Comparison of ENCODE assay signal across 20 cellular contexts in the genomic region with DNA sequence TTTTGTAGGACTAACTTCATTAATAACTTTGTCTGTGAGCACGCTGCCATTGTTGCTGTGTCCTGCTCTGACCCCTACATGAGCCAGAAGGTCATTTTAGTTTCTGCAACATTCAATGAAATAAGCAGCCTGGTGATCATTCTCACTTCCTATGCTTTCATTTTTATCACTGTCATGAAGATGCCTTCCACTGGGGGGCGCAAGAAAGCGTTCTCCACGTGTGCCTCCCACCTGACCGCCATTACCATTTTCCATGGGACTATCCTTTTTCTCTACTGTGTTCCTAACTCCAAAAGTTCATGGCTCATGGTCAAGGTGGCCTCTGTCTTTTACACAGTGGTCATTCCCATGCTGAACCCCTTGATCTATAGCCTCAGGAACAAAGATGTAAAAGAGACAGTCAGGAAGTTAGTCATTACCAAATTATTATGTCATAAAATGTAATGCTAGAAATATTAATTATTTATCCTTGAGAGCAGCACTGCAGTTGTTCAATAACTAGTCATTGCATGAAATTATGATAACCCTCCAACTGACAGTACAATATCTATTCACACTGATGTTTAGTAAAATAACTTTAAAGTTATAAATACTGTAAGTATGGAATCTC. TPM values are rescaled to one million over a fixed set of nuclear protein-coding genes. Genes with fewer than 3 reads are reported as not detected.
A peak's percentile ranks its signal among the peaks of the same experiment; 100 is the strongest.
DNase-seq lines count a peak whose midpoint lies in the region; ATAC-seq, FAIRE-seq and TF ChIP-seq lines count a peak whose summit lies in the region.
"Had no signal": no experiment of that assay in that cellular context is flagged by ENCODE, and none has a peak within 500 bp of the region (broad histone marks: within the 10 kb centered on the region; RNA-seq: fewer than 3 reads in every experiment).

No MANE protein-coding gene starts in this region.

- H2AFZ ChIP-seq in MM.1S (ENCODE audit: low read length) (peak overlapping the region; percentile 29; the same call in 1 of the 2 replicates), GM12878 (ENCODE audit: control insufficient read depth, low read depth, low read length) (no peak overlapping the region)

- H3K4me1 ChIP-seq in MM.1S (ENCODE audit: low read length) (no peaks in the 10 kb centered on the region), GM12878 (ENCODE audit: control insufficient read depth, insufficient read depth, low read length) (no peaks in the 10 kb centered on the region), upper lobe of left lung (no peaks in the 10 kb centered on the region)
- H3K4me1 ChIP-seq: gastroesophageal sphincter had no signal

- in situ Hi-C loops in Caki2 (cut with HindIII; ENCODE audit: low pct_unique_long_range_greater_than_20kb, low sequenced_read_pairs): no loop called here
- in situ Hi-C loops in GM12878 (cut with MboI): no loop called here

- peak; percentile 37 for TF ChIP-seq CTCF in GM12873 (IDR thresholded peaks at IDR 0.05; ENCODE audit: insufficient read depth, low read depth, low read length, missing control alignments)
- peak; percentile 49 for TF ChIP-seq CTCF in MM.1S (IDR thresholded peaks at IDR 0.05; ENCODE audit: low read length)
- peak in 2 of 3 experiments; percentile 1 to 18; a peak in 1 of 6 replicates for TF ChIP-seq CTCF in GM12878 (IDR thresholded peaks at IDR 0.05 in 2 of 3, conservative IDR thresholded peaks at IDR 0.05 in 1 of 3; ENCODE audit: control insufficient read depth in 2 of 3, extremely low read depth in 1 of 3, insufficient read depth in 1 of 3, low read depth in 3 of 3, low read length in 3 of 3)
- TF ChIP-seq CTCF in upper lobe of left lung (IDR thresholded peaks at IDR 0.05): no peak

- FAIRE-seq in GM12878 (lab: Jason Lieb, UNC): no peak
- FAIRE-seq: endothelial cell of umbilical vein, G401.6 had no signal

- H3K27me3 Mint-ChIP-seq in activated T-cell treated with anti-CD3 and anti-CD28 coated beads, Interleukin-2, amount 50 U/mL, for 72 hours (ENCODE audit: low read depth): no peaks in the 10 kb centered on the region
- H3K27me3 Mint-ChIP-seq: activated T-helper 17 cell treated with anti-CD3 and anti-CD28 coated beads, Interleukin-2, amount 50 U/mL, for 72 hours had no signal

- H4K20me1 ChIP-seq in MM.1S (ENCODE audit: insufficient read depth, low read length) (no peaks in the 10 kb centered on the region), GM12878 (ENCODE audit: control insufficient read depth, insufficient read depth) (no peaks in the 10 kb centered on the region)

- no peak for TF ChIP-seq EP300 in GM12878 (IDR thresholded peaks at IDR 0.05; ENCODE audit: borderline replicate concordance in 1 of 2, control insufficient read depth in 1 of 2, low read depth in 2 of 2, low read length in 2 of 2)
- no peak for TF ChIP-seq EP300 in upper lobe of left lung (IDR thresholded peaks at IDR 0.05)

- SMC1A ChIA-PET in GM12878 (lab: Charles Lee; ENCODE audit: uncharacterized antibody, unreplicated experiment): no interaction called here

- no peaks in the 10 kb centered on the region for H3K9me2 ChIP-seq in MM.1S (replicated peaks; ENCODE audit: insufficient read depth, low read length)

- no peak overlapping the region for H3K27ac Mint-ChIP-seq in activated T-cell treated with anti-CD3 and anti-CD28 coated beads, Interleukin-2, amount 50 U/mL, for 72 hours
- H3K27ac Mint-ChIP-seq: activated T-helper 17 cell treated with anti-CD3 and anti-CD28 coated beads, Interleukin-2, amount 50 U/mL, for 72 hours; T-helper 2 cell treated with Interferon-gamma antibody and Interleukin-4, amounts not matched to agents 5 μg/mL and 100 μg/mL, for 36 hours had no signal

- DNase-seq in Caki2 (ENCODE audit: low read depth): peak; percentile 2
- DNase-seq in MM.1S: peak; percentile 31
- no peak for DNase-seq in GM12878 (ENCODE audit: low read depth, low spot score)
- DNase-seq in mesenteric fat pad (ENCODE audit: low spot score): no peak
- no peak for DNase-seq in activated T-cell treated with anti-CD3 and anti-CD28 coated beads, Interleukin-2, amount 50 U/mL, for 72 hours
- DNase-seq in upper lobe of left lung: no peak
- DNase-seq: activated CD4-positive, alpha-beta T cell treated with anti-CD3 and anti-CD28 coated beads, Interleukin-2, amount 50 U/mL, for 4 hours; C1 segment of cervical spinal cord; MV-4-11 had no signal

- H3K9me3 ChIP-seq in MM.1S (replicated peaks; ENCODE audit: insufficient read depth, low read length) (no peaks in the 10 kb centered on the region), GM12878 (replicated peaks; ENCODE audit: control insufficient read depth, insufficient read depth, low read length) (no peaks in the 10 kb centered on the region), upper lobe of left lung (no peaks in the 10 kb centered on the region)
- H3K9me3 ChIP-seq: gastroesophageal sphincter had no signal

- H3K9ac ChIP-seq in MM.1S (ENCODE audit: low read length): no peak overlapping the region
- no peak overlapping the region for H3K9ac ChIP-seq in GM12878 (ENCODE audit: control insufficient read depth, insufficient read depth, low read length)

- CTCF ChIA-PET in GM12878 (lab: Yijun Ruan, JAX): no interaction called here

- peaks cover 6 to 12% of the 10 kb centered on the region in 2 donors for H3K9me3 Mint-ChIP-seq in activated T-cell treated with anti-CD3 and anti-CD28 coated beads, Interleukin-2, amount 50 U/mL, for 72 hours

- POLR2A ChIA-PET in GM12878 (lab: Charles Lee): no interaction called here

- no peak overlapping the region for H3K27ac ChIP-seq in MM.1S (ENCODE audit: low read length)
- no peak overlapping the region for H3K27ac ChIP-seq in GM12878 (ENCODE audit: control insufficient read depth, insufficient read depth)
- no peak overlapping the region for H3K27ac ChIP-seq in upper lobe of left lung
- H3K27ac ChIP-seq: gastroesophageal sphincter, RWPE1 had no signal

- intact Hi-C loops in GM12878 (cut with micrococcal nuclease; ENCODE audit: unreplicated experiment): no loop called here

- no peak overlapping the region for H3K4me2 ChIP-seq in MM.1S (ENCODE audit: low read depth, low read length)
- no peak overlapping the region for H3K4me2 ChIP-seq in GM12878 (ENCODE audit: control insufficient read depth, insufficient read depth)

- 4% methylated on average over 5 of the region's 5 CpGs for WGBS in GM12878 (ENCODE audit: insufficient coverage, insufficient replicate concordance, low lambda C conversion rate, missing lambda C conversion rate)
- 26% methylated on average over 5 of the region's 5 CpGs for WGBS in upper lobe of left lung, 2 donors

- TF ChIP-seq RAD21 in GM12878 (IDR thresholded peaks at IDR 0.05; ENCODE audit: insufficient read depth, low read depth, low read length): no peak

- H3K4me3 Mint-ChIP-seq in activated T-cell treated with anti-CD3 and anti-CD28 coated beads, Interleukin-2, amount 50 U/mL, for 72 hours: no peak overlapping the region
- H3K4me3 Mint-ChIP-seq: activated T-helper 17 cell treated with anti-CD3 and anti-CD28 coated beads, Interleukin-2, amount 50 U/mL, for 72 hours; T-helper 2 cell treated with Interferon-gamma antibody and Interleukin-4, amounts not matched to agents 5 μg/mL and 100 μg/mL, for 36 hours had no signal

- no peaks in the 10 kb centered on the region for H3K36me3 Mint-ChIP-seq in activated T-cell treated with anti-CD3 and anti-CD28 coated beads, Interleukin-2, amount 50 U/mL, for 72 hours (ENCODE audit: insufficient read depth in 2 of 2)

- RAD21 ChIA-PET in GM12878 (lab: Charles Lee; ENCODE audit: unreplicated experiment): no interaction called here

- peak; percentile 31; the same call in 1 of the 3 replicates for ATAC-seq in GM12878
- no peak for ATAC-seq in activated T-cell treated with anti-CD3 and anti-CD28 coated beads, Interleukin-2, amount 50 U/mL, for 72 hours (replicated peaks in 1 of 2)
- no peak for ATAC-seq in upper lobe of left lung (ENCODE audit: low FRiP score in 2 of 2)
- ATAC-seq: activated T-helper 17 cell treated with anti-CD3 and anti-CD28 coated beads, Interleukin-2, amount 50 U/mL, for 72 hours; gastroesophageal sphincter had no signal

- H3F3A ChIP-seq in MM.1S (ENCODE audit: insufficient read depth, low read length): no peaks in the 10 kb centered on the region

- no peaks in the 10 kb centered on the region for H3K27me3 ChIP-seq in MM.1S (replicated peaks; ENCODE audit: insufficient read depth, low read length)
- H3K27me3 ChIP-seq in GM12878 (replicated peaks in 1 of 2; ENCODE audit: control insufficient read depth in 2 of 2, insufficient read depth in 2 of 2, low read length in 1 of 2): no peaks in the 10 kb centered on the region
- no peaks in the 10 kb centered on the region for H3K27me3 ChIP-seq in upper lobe of left lung
- H3K27me3 ChIP-seq: gastroesophageal sphincter had no signal

- H3K79me2 ChIP-seq in MM.1S (ENCODE audit: low read length) (no peaks in the 10 kb centered on the region), GM12878 (ENCODE audit: control insufficient read depth, insufficient read depth, low read length) (no peaks in the 10 kb centered on the region)

- H3K36me3 ChIP-seq in MM.1S (replicated peaks; ENCODE audit: insufficient read depth, low read length) (no peaks in the 10 kb centered on the region), GM12878 (ENCODE audit: control insufficient read depth in 2 of 2, insufficient read depth in 2 of 2, low read length in 1 of 2) (no peaks in the 10 kb centered on the region), upper lobe of left lung (no peaks in the 10 kb centered on the region)
- H3K36me3 ChIP-seq: gastroesophageal sphincter had no signal

- no peaks in the 10 kb centered on the region for H3K4me1 Mint-ChIP-seq in activated T-cell treated with anti-CD3 and anti-CD28 coated beads, Interleukin-2, amount 50 U/mL, for 72 hours (ENCODE audit: low read depth)
- H3K4me1 Mint-ChIP-seq: activated T-helper 17 cell treated with anti-CD3 and anti-CD28 coated beads, Interleukin-2, amount 50 U/mL, for 72 hours had no signal

- no peak for TF ChIP-seq POLR2A in GM12878 (IDR thresholded peaks at IDR 0.05; ENCODE audit: low read depth, low read length)
- TF ChIP-seq POLR2A in upper lobe of left lung (IDR thresholded peaks at IDR 0.05): no peak

- H3K4me3 ChIP-seq in MM.1S (ENCODE audit: low read length) (no peak overlapping the region), GM12878 (no peak overlapping the region), upper lobe of left lung (no peak overlapping the region)
- H3K4me3 ChIP-seq: gastroesophageal sphincter had no signal

- no TSS peak for BruUV-seq in GM12878 (replicated peaks; lab: Mats Ljungman, UMichigan)

RNA-seq across cellular contexts. Expression of gene OR5D13, which starts 46.4 kb away (rescaled TPM):
- not detected in 2 replicates for total RNA-seq in Caki2 (2014; rRNA removed; shearing (Covaris generic); ENCODE audit: low replicate concordance)
- total RNA-seq in GM12878 (2013; cell fraction: nucleolus; rRNA removed): not detected in 2 replicates
- not detected in 2 replicates for total RNA-seq in GM12878 (2014; rRNA removed)
- not detected in 2 replicates for total RNA-seq in GM12878 (2014; rRNA removed; fragmentation: Illumina TruSeq; extraction: Trizol)
- not detected in 2 replicates for total RNA-seq in GM12878 (2021)
- polyA plus RNA-seq in GM12878 (2011; ENCODE audit: low read depth): not detected
- polyA plus RNA-seq in GM12878 (2011; rRNA removed): not detected in 2 replicates
- not detected in 2 replicates for polyA plus RNA-seq in GM12878 (2011; cell fraction: cytosol; rRNA removed)
- polyA plus RNA-seq in GM12878 (2011; cell fraction: nucleus; rRNA removed): not detected in 2 replicates
- polyA plus RNA-seq in GM12878 (2012): not detected in 2 replicates
- not detected in 2 replicates for polyA plus RNA-seq in GM12878 (2014; fragmentation: Illumina TruSeq; extraction: Trizol)
- polyA plus RNA-seq in GM12878 (2014; fragmentation: Nextera tagmentation; extraction: Ambion mirVana): not detected
- polyA plus RNA-seq in GM12878 (2014; rRNA removed): not detected in 2 replicates
- polyA plus RNA-seq in GM12878 (2016; fragmentation: Nextera tagmentation; extraction: Ambion mirVana): not detected
- not detected in 2 replicates for polyA minus RNA-seq in GM12878 (2011; rRNA and poly(A)+ RNA removed)
- polyA minus RNA-seq in GM12878 (2011; cell fraction: cytosol; rRNA and poly(A)+ RNA removed): not detected in 2 replicates
- not detected in 2 replicates for polyA minus RNA-seq in GM12878 (2011; cell fraction: nucleus; rRNA and poly(A)+ RNA removed)
- total RNA-seq in mesenteric fat pad: not detected
- not detected for total RNA-seq in activated T-cell treated with anti-CD3 and anti-CD28 coated beads, Interleukin-2, amount 50 U/mL, for 72 hours
- not detected for total RNA-seq in upper lobe of left lung
- total RNA-seq: activated T-helper 17 cell treated with anti-CD3 and anti-CD28 coated beads, Interleukin-2, amount 50 U/mL, for 72 hours; cerebellum; endothelial cell of umbilical vein; gastroesophageal sphincter; lung microvascular endothelial cell; temporal lobe had no signal
- polyA plus RNA-seq: endothelial cell of umbilical vein, neural cell had no signal

Comparison
In these comparisons a context has a peak if more than half of its experiments do, and no peak if none do; other contexts are left out.
1. DNase-seq: peak in Caki2 (single experiment) and MM.1S (single experiment); none in GM12878 (single experiment), mesenteric fat pad (single experiment), activated T-cell treated with anti-CD3 and anti-CD28 coated beads, Interleukin-2, amount 50 U/mL, for 72 hours (0 of 2) and upper lobe of left lung (0 of 2).
2. CTCF ChIP-seq: peak in GM12873 (single experiment), MM.1S (single experiment) and GM12878 (2 of 3); none in upper lobe of left lung (0 of 6).